Comparison of ENCODE assay signal across 17 cellular contexts in genomic region chrX:150966235-150966634, GRCh38. TPM values are rescaled to one million over a fixed set of nuclear protein-coding genes. Genes with fewer than 3 reads are reported as not detected.
DNase-seq lines count a peak whose midpoint lies in the region; ATAC-seq, FAIRE-seq and TF ChIP-seq lines count a peak whose summit lies in the region.
"Had no signal": no experiment of that assay in that cellular context is flagged by ENCODE, and none has a peak within 500 bp of the region (broad histone marks: within the 10 kb centered on the region; RNA-seq: fewer than 3 reads in every experiment).

No MANE protein-coding gene starts in this region.

- H3K9me3 ChIP-seq in A549 (no peaks in the 10 kb centered on the region), kidney (ENCODE audit: control insufficient read depth in 1 of 2, low read length in 2 of 2) (no peaks in the 10 kb centered on the region)
- H3K9me3 ChIP-seq: BLaER1 treated with 17β-estradiol and CSF1 and Interleukin-3, amounts not matched to agents 10 nM and 100 nM had no signal

- intact Hi-C loops in kidney (cut with DNase I): no loop called here

- H3K4me3 ChIP-seq in A549: no peak overlapping the region
- no peak overlapping the region for H3K4me3 ChIP-seq in LNCaP clone FGC (ENCODE audit: low read depth, low read length)
- no peak overlapping the region for H3K4me3 ChIP-seq in kidney (ENCODE audit: low read length in 2 of 2)
- H3K4me3 ChIP-seq: BLaER1 treated with 17β-estradiol and CSF1 and Interleukin-3, amounts not matched to agents 10 nM and 100 nM; GM23248; K562 had no signal

- no peaks in the 10 kb centered on the region for H3K36me3 Mint-ChIP-seq in neural crest cell (ENCODE audit: low read depth)

- TF ChIP-seq EP300 in A549 (IDR thresholded peaks at IDR 0.05): no peak

- H3K4me1 ChIP-seq in A549 (peaks cover 10% of the 10 kb centered on the region; the same call in 2 of the 3 replicates), kidney (ENCODE audit: control insufficient read depth in 1 of 2, insufficient read depth in 1 of 2, low read depth in 1 of 2, low read length in 2 of 2) (no peaks in the 10 kb centered on the region)
- H3K4me1 ChIP-seq: BLaER1 treated with 17β-estradiol and CSF1 and Interleukin-3, amounts not matched to agents 10 nM and 100 nM had no signal

- no peak overlapping the region for H3K4me3 Mint-ChIP-seq in neural crest cell

- H3K27ac Mint-ChIP-seq in neural crest cell (ENCODE audit: unreplicated experiment): no peak overlapping the region

- peak in 1 of 2 experiments; percentile 48; a peak in 2 of 6 replicates for ATAC-seq in A549
- no peak for ATAC-seq in HG03460 (IDR thresholded peaks at IDR 0.05; ENCODE audit: unreplicated experiment)
- ATAC-seq: K562, PC-3 had no signal

- no peaks in the 10 kb centered on the region for H3K27me3 Mint-ChIP-seq in neural crest cell (ENCODE audit: low read depth)

- no peak for TF ChIP-seq POLR2A in A549 (IDR thresholded peaks at IDR 0.05; ENCODE audit: low read length)

- TF ChIP-seq RAD21 in A549 (conservative IDR thresholded peaks at IDR 0.05 in 1 of 2, IDR thresholded peaks at IDR 0.05 in 1 of 2): no peak

- DNase-seq in A549 (ENCODE audit: low read depth in 1 of 2, low spot score in 1 of 2) (no peak), LNCaP clone FGC (ENCODE audit: low read depth) (peak; percentile 18), kidney (peak; percentile 40), neural crest cell (ENCODE audit: low read depth, low spot score) (peak; percentile 2), Kasumi-1 (lab: John Stamatoyannopoulos, UW) (no peak), NCI-H2029 (lab: John Stamatoyannopoulos, UW) (no peak)
- DNase-seq: GF-D8, GM23248, MV-4-11, NCI-H187, NCI-H226, NCI-H524, PC-3 had no signal

- peaks cover 1% of the 10 kb centered on the region for H3K9me3 Mint-ChIP-seq in neural crest cell

- H3K4me1 Mint-ChIP-seq in neural crest cell: peaks cover 14% of the 10 kb centered on the region

- TF ChIP-seq CTCF in A549 (IDR thresholded peaks at IDR 0.05) (no peak), LNCaP clone FGC (IDR thresholded peaks at IDR 0.05; ENCODE audit: control insufficient read depth, extremely low read depth, insufficient read depth) (no peak), kidney (IDR thresholded peaks at IDR 0.05; ENCODE audit: borderline replicate concordance, extremely low read depth, insufficient read depth) (no peak), neural crest cell (conservative IDR thresholded peaks at IDR 0.05) (no peak)

- CTCF ChIA-PET in A549 (lab: Yijun Ruan, JAX): no interaction called here

- POLR2A ChIA-PET in A549 (lab: Yijun Ruan, JAX): no interaction called here

- H3K9ac ChIP-seq in kidney (ENCODE audit: low read length in 2 of 2): no peak overlapping the region
- H3K9ac ChIP-seq: BLaER1 treated with 17β-estradiol and CSF1 and Interleukin-3, amounts not matched to agents 10 nM and 100 nM; GM23248 had no signal

- peak overlapping the region; percentile 32; the same call in 2 of the 3 replicates for H3K4me2 ChIP-seq in A549
- H3K4me2 ChIP-seq: BLaER1 treated with 17β-estradiol and CSF1 and Interleukin-3, amounts not matched to agents 10 nM and 100 nM had no signal

- no peak for FAIRE-seq in A549 (lab: Jason Lieb, UNC)
- FAIRE-seq in kidney (lab: Jason Lieb, UNC): no peak
- FAIRE-seq: GM19239, K562 had no signal

- 69% methylated on average over 11 of the region's 11 CpGs for WGBS in A549 (ENCODE audit: missing lambda C conversion rate)

- H3K36me3 ChIP-seq in kidney (ENCODE audit: control insufficient read depth in 1 of 2, insufficient read depth in 2 of 2, low read length in 2 of 2): no peaks in the 10 kb centered on the region
- H3K36me3 ChIP-seq: BLaER1 treated with 17β-estradiol and CSF1 and Interleukin-3, amounts not matched to agents 10 nM and 100 nM had no signal

- H3K27ac ChIP-seq in A549 (peak overlapping the region; percentile 13 to 35; a peak in 1 of 6 replicates), kidney (ENCODE audit: low read depth in 2 of 2, low read length in 2 of 2) (no peak overlapping the region)
- H3K27ac ChIP-seq: BLaER1 treated with 17β-estradiol and CSF1 and Interleukin-3, amounts not matched to agents 10 nM and 100 nM; GM23248 had no signal

TF ChIP-seq in A549, 52 proteins besides CTCF, POLR2A, EP300 and RAD21:
- TF ChIP-seq BCL3 (IDR thresholded peaks at IDR 0.05): no peak
- no peak for TF ChIP-seq FOSB (CRISPR knock-in tag; IDR thresholded peaks at IDR 0.05)
- TF ChIP-seq ELK1 (IDR thresholded peaks at IDR 0.05; ENCODE audit: low read depth, low read length): no peak
- no peak for TF ChIP-seq ATOH8 (CRISPR knock-in tag; IDR thresholded peaks at IDR 0.05; ENCODE audit: low read depth)
- no peak for TF ChIP-seq CBX8 (IDR thresholded peaks at IDR 0.05)
- no peak for TF ChIP-seq ZNF302 (CRISPR knock-in tag; IDR thresholded peaks at IDR 0.05)
- no peak for TF ChIP-seq POLR2AphosphoS2 (conservative IDR thresholded peaks at IDR 0.05; ENCODE audit: low read length)
- TF ChIP-seq ZC3H11A (IDR thresholded peaks at IDR 0.05): no peak
TF ChIP-seq in A549: peak in this region for 0.

RNA-seq across cellular contexts. Expression of gene HMGB3, which starts 16.9 kb away (rescaled TPM):
- polyA plus RNA-seq in A549 (2011; rRNA removed) (110 and 142 TPM in 2 replicates), A549 (2017; fragmentation: RNase III; extraction: RNeasy Plus Mini Kit Qiagen cat#74134 plus additional on column Dnase treatment) (94.6 to 121 TPM (median 104 TPM) in 3 replicates), kidney (ENCODE audit: insufficient read depth, low read depth, low replicate concordance) (16.1 TPM)
- polyA plus RNA-seq in A549 (2012; cell fraction: cytosol; rRNA removed): 27.0 and 27.1 TPM in 2 replicates
- polyA plus RNA-seq in A549 (2012; cell fraction: nucleus; rRNA removed): 6.8 and 14.5 TPM in 2 replicates
- 34.7 and 37.6 TPM in 2 replicates for polyA minus RNA-seq in A549 (2011; rRNA and poly(A)+ RNA removed)
- total RNA-seq in kidney (18.1 TPM), neural crest cell (275 and 277 TPM in 2 replicates)

Comparison
In these comparisons a context has a peak if more than half of its experiments do, and no peak if none do; other contexts are left out.
1. DNase-seq: peak in LNCaP clone FGC (single experiment), kidney (single experiment) and neural crest cell (single experiment); none in A549 (0 of 2), Kasumi-1 (0 of 2) and NCI-H2029 (single experiment).
2. H3K27ac ChIP-seq: peak in A549 (2 of 2); none in kidney (0 of 2).
3. RNA of gene HMGB3, which starts 16.9 kb away (total RNA-seq): 275 to 277 TPM in neural crest cell; 18.1 TPM in kidney (single experiment); every median in the first group is over 10 times any median in the second.